In genomic region chr15:100341662-100342560, GRCh38 we compare ENCODE assay signal across 7 cellular contexts. TPM values are rescaled to one million over a fixed set of nuclear protein-coding genes. Genes with fewer than 3 reads are reported as not detected.
DNase-seq lines count a peak whose midpoint lies in the region; ATAC-seq and TF ChIP-seq lines count a peak whose summit lies in the region.

ADAMTS17 (minus strand) TSS chr15:100341975; CDS start chr15:100341899, 76 bp downstream.

- POLR2A ChIA-PET in activated CD8-positive, alpha-beta T cell treated with anti-CD3 and anti-CD28 coated beads, Interleukin-2, amount 10 ng/mL, durations not matched to agents 7 days and 5 days (lab: Charles Lee) = interaction anchor here (0.7 to 1.5 kb wide), 2 partner anchors 11 to 261 kb away, joined by 3 to 5 read pairs; partner anchors contain the start of genes ASB7 and LINS1

- peak within 1 kb of the TSS; percentile 46 for H3K4me3 Mint-ChIP-seq in activated CD8-positive, alpha-beta T cell treated with anti-CD3 and anti-CD28 coated beads, Interleukin-2, amount 10 ng/mL, durations not matched to agents 7 days and 5 days

- peaks cover 19% of the 10 kb centered on the region for H3K27me3 Mint-ChIP-seq in activated CD8-positive, alpha-beta T cell treated with anti-CD3 and anti-CD28 coated beads, Interleukin-2, amount 10 ng/mL, durations not matched to agents 7 days and 5 days (ENCODE audit: low read depth)

- H3K4me1 Mint-ChIP-seq in activated CD8-positive, alpha-beta T cell treated with anti-CD3 and anti-CD28 coated beads, Interleukin-2, amount 10 ng/mL, durations not matched to agents 7 days and 5 days (ENCODE audit: low read depth) = peaks cover 28% of the 10 kb centered on the region

- no peaks in the 10 kb centered on the region for H3K9me3 ChIP-seq in lower lobe of right lung

- peak; percentile 88 for DNase-seq in NCI-H524 treated with DMSO at 0.1 percent for 48 hours (lab: John Stamatoyannopoulos, UW)
- peak; percentile 96 for DNase-seq in activated CD8-positive, alpha-beta T cell treated with anti-CD3 and anti-CD28 coated beads, Interleukin-2, amount 10 ng/mL, durations not matched to agents 7 days and 5 days
- DNase-seq in effector CD4-positive, alpha-beta T cell = peak; percentile 92
- peak; percentile 96 for DNase-seq in lower lobe of right lung
- peak; percentile 90 to 96 for DNase-seq in stimulated activated CD4-positive, alpha-beta T cell treated with anti-CD3 and anti-CD28 coated beads, Interleukin-4, amount 100 ng/mL, for 4 hours

- H3K27ac ChIP-seq in lower lobe of right lung = peak within 1 kb of the TSS; percentile 60

- H3K4me3 ChIP-seq in lower lobe of right lung = peak within 1 kb of the TSS; percentile 77

- ATAC-seq in GM18520 (IDR thresholded peaks at IDR 0.05; ENCODE audit: unreplicated experiment) (peak; percentile 88), HG03095 (IDR thresholded peaks at IDR 0.05; ENCODE audit: unreplicated experiment) (peak; percentile 91), lower lobe of right lung (peak; percentile 98 to 100)
- peak; percentile 95 for ATAC-seq in activated CD8-positive, alpha-beta T cell treated with anti-CD3 and anti-CD28 coated beads, Interleukin-2, amount 10 ng/mL, durations not matched to agents 7 days and 5 days

- peaks cover 7% of the 10 kb centered on the region for H3K4me1 ChIP-seq in lower lobe of right lung

- TF ChIP-seq CTCF in lower lobe of right lung (IDR thresholded peaks at IDR 0.05) = peak; percentile 87

- CTCF ChIA-PET in activated CD8-positive, alpha-beta T cell treated with anti-CD3 and anti-CD28 coated beads, Interleukin-2, amount 10 ng/mL, durations not matched to agents 7 days and 5 days (lab: Charles Lee) = interaction anchor here (0.6 to 8.3 kb wide), 16 partner anchors 7 to 536 kb away, joined by 3 to 148 read pairs (median 4); no protein-coding TSS in a partner anchor

- intact Hi-C loops in lower lobe of right lung (cut with DNase I) = no loop called here

- H3K27me3 ChIP-seq in lower lobe of right lung (ENCODE audit: low read depth) = peaks cover 13% of the 10 kb centered on the region

- no peaks in the 10 kb centered on the region for H3K36me3 Mint-ChIP-seq in activated CD8-positive, alpha-beta T cell treated with anti-CD3 and anti-CD28 coated beads, Interleukin-2, amount 10 ng/mL, durations not matched to agents 7 days and 5 days (ENCODE audit: low read depth)

- H3K36me3 ChIP-seq in lower lobe of right lung = no peaks in the 10 kb centered on the region

- no peak within 1 kb of the TSS for H3K27ac Mint-ChIP-seq in activated CD8-positive, alpha-beta T cell treated with anti-CD3 and anti-CD28 coated beads, Interleukin-2, amount 10 ng/mL, durations not matched to agents 7 days and 5 days

- no peaks in the 10 kb centered on the region for H3K9me3 Mint-ChIP-seq in activated CD8-positive, alpha-beta T cell treated with anti-CD3 and anti-CD28 coated beads, Interleukin-2, amount 10 ng/mL, durations not matched to agents 7 days and 5 days (ENCODE audit: insufficient read depth)

RNA-seq across cellular contexts. Expression of gene ADAMTS17, which starts in this region (rescaled TPM):
- total RNA-seq in activated CD8-positive, alpha-beta T cell treated with anti-CD3 and anti-CD28 coated beads, Interleukin-2, amount 10 ng/mL, durations not matched to agents 7 days and 5 days = 1 to 10 TPM; 5.1 to 6.0 TPM
- total RNA-seq in lower lobe of right lung = 3.0 TPM

Comparison
In these comparisons a context has a peak if more than half of its experiments do, and no peak if none do; other contexts are left out.
1. Peak in every context shown above with its lines: DNase-seq, ATAC-seq, H3K4me3 ChIP-seq and H3K27ac ChIP-seq.